In the genomic region with DNA sequence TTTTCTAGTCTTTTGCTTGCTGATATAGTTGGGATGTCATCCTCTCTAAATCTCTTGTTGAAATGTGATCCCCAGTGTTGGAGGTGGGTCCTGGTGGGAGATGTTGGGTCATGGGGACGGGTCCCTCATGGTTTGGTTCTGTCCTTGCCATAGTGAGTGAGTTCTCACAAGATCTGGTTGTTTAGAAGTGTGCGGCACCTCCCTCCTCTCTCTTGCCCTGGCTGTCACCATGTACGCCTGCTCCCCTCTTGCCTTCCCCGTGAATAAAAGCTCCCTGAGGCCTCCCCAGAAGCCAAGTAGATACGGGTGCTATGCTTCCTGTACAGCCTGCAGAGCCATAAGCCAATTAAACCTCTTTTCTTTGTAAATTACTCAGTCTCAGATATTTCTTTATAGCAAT, we compare ENCODE assay signal across 11 cellular contexts. TPM values are rescaled to one million over a fixed set of nuclear protein-coding genes. Genes with fewer than 3 reads are reported as not detected.
DNase-seq lines count a peak whose midpoint lies in the region; ATAC-seq and TF ChIP-seq lines count a peak whose summit lies in the region.
"Had no signal": no experiment of that assay in that cellular context is flagged by ENCODE, and none has a peak within 500 bp of the region (broad histone marks: within the 10 kb centered on the region; RNA-seq: fewer than 3 reads in every experiment).

No MANE protein-coding gene starts in this region.

- H3K9me3 ChIP-seq in left ventricle myocardium inferior (replicated peaks) (no peaks in the 10 kb centered on the region), adrenal gland (replicated peaks in 1 of 3) (no peaks in the 10 kb centered on the region), muscle layer of duodenum (ENCODE audit: control insufficient read depth in 1 of 2, low read length in 2 of 2) (no peaks in the 10 kb centered on the region), upper lobe of left lung (no peaks in the 10 kb centered on the region), body of pancreas (no peaks in the 10 kb centered on the region)

- H3K4me1 ChIP-seq in left ventricle myocardium inferior = peaks cover 72% of the 10 kb centered on the region
- peaks cover 53 to 71% of the 10 kb centered on the region in 2 donors for H3K4me1 ChIP-seq in adrenal gland (replicated peaks in 1 of 2)
- peaks cover 11 to 23% of the 10 kb centered on the region in 2 donors for H3K4me1 ChIP-seq in muscle layer of duodenum (ENCODE audit: control insufficient read depth in 1 of 2, insufficient read depth in 2 of 2, low read length in 2 of 2)
- H3K4me1 ChIP-seq in upper lobe of left lung = peaks cover 87 to 98% (median 97%) of the 10 kb centered on the region in 4 donors
- H3K4me1 ChIP-seq in body of pancreas = peaks cover 34% of the 10 kb centered on the region

- no peak for TF ChIP-seq EP300 in upper lobe of left lung (IDR thresholded peaks at IDR 0.05)

- intact Hi-C loops in left ventricle myocardium inferior (cut with micrococcal nuclease) (no loop called here), cardiac septum (cut with DNase I) (loop anchor here (10.0 kb wide), 1 partner anchor 126 kb away; no protein-coding TSS in a partner anchor), adrenal gland (cut with DNase I) (no loop called here), body of pancreas (cut with DNase I) (no loop called here)

- DNase-seq in left ventricle myocardium inferior = no peak
- no peak for DNase-seq in cardiac septum (ENCODE audit: low spot score)
- peak in 1 of 7 donors; percentile 10 for DNase-seq in adrenal gland
- DNase-seq in upper lobe of left lung = no peak
- DNase-seq in NCI-H1092 (lab: John Stamatoyannopoulos, UW) = no peak
- DNase-seq in body of pancreas = no peak
- DNase-seq: GF-D8, NCI-H345 had no signal

- TF ChIP-seq POLR2A in adrenal gland (IDR thresholded peaks at IDR 0.05) (no peak), upper lobe of left lung (IDR thresholded peaks at IDR 0.05) (no peak), body of pancreas (IDR thresholded peaks at IDR 0.05) (no peak)

- H3K27ac ChIP-seq in left ventricle myocardium inferior (replicated peaks) (peak overlapping the region; percentile 91), adrenal gland (peak overlapping the region; percentile 33 to 95 (median 88)), muscle layer of duodenum (ENCODE audit: low read length) (peak overlapping the region; percentile 41), upper lobe of left lung (peak overlapping the region; percentile 93 to 100 (median 98)), body of pancreas (peak overlapping the region in 2 of 4 donors; percentile 16 to 91)
- H3K27ac ChIP-seq: KMS-11 had no signal

- peaks cover 9% of the 10 kb centered on the region for H3K36me3 ChIP-seq in left ventricle myocardium inferior
- H3K36me3 ChIP-seq in adrenal gland (replicated peaks in 1 of 2) = peaks cover 0 to 9% of the 10 kb centered on the region in 2 donors
- peaks cover 0 to 3% of the 10 kb centered on the region in 2 donors for H3K36me3 ChIP-seq in muscle layer of duodenum (ENCODE audit: control insufficient read depth in 1 of 2, insufficient read depth in 2 of 2, low read length in 2 of 2)
- peaks cover under 1 to 44% (median 15%) of the 10 kb centered on the region in 4 donors for H3K36me3 ChIP-seq in upper lobe of left lung
- H3K36me3 ChIP-seq in body of pancreas (replicated peaks in 1 of 2; ENCODE audit: insufficient read depth in 1 of 2, low read depth in 2 of 2) = peaks cover 0 to 2% of the 10 kb centered on the region in 2 donors

- TF ChIP-seq CTCF in left ventricle myocardium inferior (IDR thresholded peaks at IDR 0.05; ENCODE audit: borderline replicate concordance) = no peak
- no peak for TF ChIP-seq CTCF in adrenal gland (IDR thresholded peaks at IDR 0.05)
- TF ChIP-seq CTCF in upper lobe of left lung (IDR thresholded peaks at IDR 0.05) = no peak
- TF ChIP-seq CTCF in body of pancreas (IDR thresholded peaks at IDR 0.05) = no peak

- H3K27me3 ChIP-seq in left ventricle myocardium inferior (ENCODE audit: low read depth) (peaks cover 10% of the 10 kb centered on the region), adrenal gland (no peaks in the 10 kb centered on the region), muscle layer of duodenum (ENCODE audit: low read depth, low read length) (no peaks in the 10 kb centered on the region), upper lobe of left lung (no peaks in the 10 kb centered on the region), body of pancreas (no peaks in the 10 kb centered on the region)

- no peak for ATAC-seq in upper lobe of left lung (ENCODE audit: low FRiP score in 2 of 2)
- no peak for ATAC-seq in HG03460 (IDR thresholded peaks at IDR 0.05; ENCODE audit: unreplicated experiment)
- ATAC-seq in body of pancreas = no peak

- H3K4me3 ChIP-seq in left ventricle myocardium inferior (no peak overlapping the region), adrenal gland (no peak overlapping the region), muscle layer of duodenum (ENCODE audit: low read depth in 1 of 2, low read length in 2 of 2) (no peak overlapping the region), upper lobe of left lung (no peak overlapping the region), body of pancreas (no peak overlapping the region)

- 87 to 94% (median 93%) methylated on average over 5 of the region's 5 CpGs for WGBS in adrenal gland, 4 donors
- 90 to 91% methylated on average over 5 of the region's 5 CpGs for WGBS in upper lobe of left lung, 2 donors
- 94 to 97% methylated on average over 5 of the region's 5 CpGs for WGBS in body of pancreas, 2 donors

RNA-seq across cellular contexts. Expression of a gene that starts 15.2 kb away (rescaled TPM):
- total RNA-seq in left ventricle myocardium inferior (12.0 TPM), cardiac septum (22.0 TPM), adrenal gland (100 to 1,000 TPM in 3 of 8 donors, 10 to 100 TPM in 5; 32.4 to 142 (median 62.8) TPM), upper lobe of left lung (100 to 1,000 TPM in 5 of 6 donors, 10 to 100 TPM in 1; 87.0 to 202 (median 153) TPM), body of pancreas (100 to 1,000 TPM in 1 of 2 donors, 10 to 100 TPM in 1; 29.7 to 236 TPM)
- polyA plus RNA-seq in adrenal gland = 10 to 100 TPM; 25.6 to 46.7 (median 46.6) TPM
